18 cellular contexts compared by ENCODE assay signal in the genomic region with DNA sequence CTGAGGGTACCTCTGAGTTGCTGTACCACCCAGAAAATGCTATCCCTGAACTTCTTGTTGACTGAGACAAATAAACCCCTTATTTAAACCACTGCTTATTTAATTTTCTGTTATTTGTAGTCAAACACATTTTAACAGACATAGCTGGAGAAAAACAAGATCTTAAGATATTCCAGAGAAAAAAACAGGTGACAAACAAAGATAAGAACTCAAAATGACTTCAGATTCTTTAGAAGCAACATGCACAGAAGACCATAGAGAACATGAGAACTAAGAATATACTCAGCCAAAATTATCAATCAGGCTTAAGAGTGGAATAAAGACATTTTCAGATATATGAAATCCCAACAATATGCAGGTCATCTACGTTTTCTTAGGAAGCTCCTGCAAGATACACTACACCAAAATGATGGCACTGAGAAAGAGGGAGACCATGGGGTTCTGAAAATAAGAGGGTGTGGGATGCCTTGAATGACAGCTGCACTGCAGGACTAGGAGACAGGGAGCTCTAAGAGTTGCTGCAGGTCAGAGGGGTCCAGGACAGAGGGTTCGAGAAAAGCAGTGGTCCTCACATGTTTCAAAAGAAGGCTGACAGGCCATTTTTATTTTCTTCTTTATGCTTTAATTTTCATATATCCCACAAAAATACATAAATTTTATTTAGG. TPM values are rescaled to one million over a fixed set of nuclear protein-coding genes. Genes with fewer than 3 reads are reported as not detected.
DNase-seq lines count a peak whose midpoint lies in the region; ATAC-seq and TF ChIP-seq lines count a peak whose summit lies in the region.
"Had no signal": no experiment of that assay in that cellular context is flagged by ENCODE, and none has a peak within 500 bp of the region (broad histone marks: within the 10 kb centered on the region; RNA-seq: fewer than 3 reads in every experiment).

No MANE protein-coding gene starts in this region.

- no peaks in the 10 kb centered on the region for H3K4me1 ChIP-seq in CD8-positive, alpha-beta memory T cell (ENCODE audit: insufficient read depth, low read length)
- H3K4me1 ChIP-seq in naive thymus-derived CD4-positive, alpha-beta T cell (ENCODE audit: control insufficient read depth in 2 of 2, insufficient read depth in 2 of 2, low read length in 2 of 2), result no peaks in the 10 kb centered on the region
- H3K4me1 ChIP-seq: BLaER1 treated with 17β-estradiol and CSF1 and Interleukin-3, amounts not matched to agents 10 nM and 100 nM had no signal

- DNase-seq in activated T-cell treated with anti-CD3 and anti-CD28 coated beads, Interleukin-2, amount 50 U/mL, for 24 hours, result no peak
- no peak for DNase-seq in activated T-cell treated with anti-CD3 and anti-CD28 coated beads, Interleukin-2, amount 50 U/mL, for 48 hours
- DNase-seq in CD14-positive monocyte (ENCODE audit: low spot score), result no peak
- no peak for DNase-seq in CD8-positive, alpha-beta memory T cell
- no peak for DNase-seq in naive thymus-derived CD4-positive, alpha-beta T cell
- no peak for DNase-seq in dedifferentiated amniotic fluid mesenchymal stem cell (ENCODE audit: extremely low spot score)
- no peak for DNase-seq in islet precursor cell
- DNase-seq in NCI-H226, result no peak
- DNase-seq: ACHN; CD8-positive, alpha-beta T cell; DMS 273 treated with DMSO at 0.1 percent for 48 hours; DMS79; HCEC 1CT; HFFc6 had no signal

- no peak for TF ChIP-seq CTCF in CD14-positive monocyte (IDR thresholded peaks at IDR 0.05)

- H3K9me3 ChIP-seq in CD8-positive, alpha-beta memory T cell (ENCODE audit: low read length), result no peaks in the 10 kb centered on the region
- no peaks in the 10 kb centered on the region for H3K9me3 ChIP-seq in naive thymus-derived CD4-positive, alpha-beta T cell (ENCODE audit: control insufficient read depth in 2 of 3, low read length in 3 of 3)
- H3K9me3 ChIP-seq: BLaER1 treated with 17β-estradiol and CSF1 and Interleukin-3, amounts not matched to agents 10 nM and 100 nM had no signal

- no peaks in the 10 kb centered on the region for H3K27me3 ChIP-seq in CD8-positive, alpha-beta memory T cell (ENCODE audit: insufficient read depth, low read length, poor library complexity, severe bottlenecking)
- H3K27me3 ChIP-seq in naive thymus-derived CD4-positive, alpha-beta T cell (ENCODE audit: control insufficient read depth in 2 of 2, insufficient read depth in 2 of 2, low read length in 2 of 2), result no peaks in the 10 kb centered on the region
- H3K27me3 ChIP-seq: BLaER1 treated with 17β-estradiol and CSF1 and Interleukin-3, amounts not matched to agents 10 nM and 100 nM had no signal

- peaks cover 2% of the 10 kb centered on the region for H3K4me1 Mint-ChIP-seq in activated T-cell treated with anti-CD3 and anti-CD28 coated beads, Interleukin-2, amount 50 U/mL, for 24 hours (ENCODE audit: low read depth)
- H3K4me1 Mint-ChIP-seq in CD14-positive monocyte, result no peaks in the 10 kb centered on the region
- H3K4me1 Mint-ChIP-seq in CD8-positive, alpha-beta memory T cell, result no peaks in the 10 kb centered on the region
- H3K4me1 Mint-ChIP-seq in naive thymus-derived CD4-positive, alpha-beta T cell, result peaks cover 0 to 4% (median 0%) of the 10 kb centered on the region in 7 donors

- intact Hi-C loops in CD14-positive monocyte (cut with micrococcal nuclease), result loop anchor here in 1 of 2 donors (10.0 kb wide), 1 partner anchor 48 kb away; no protein-coding TSS in a partner anchor
- intact Hi-C loops in naive thymus-derived CD4-positive, alpha-beta T cell (cut with micrococcal nuclease), result no loop called here

- peak overlapping the region; percentile 19 for H3K27ac Mint-ChIP-seq in activated T-cell treated with anti-CD3 and anti-CD28 coated beads, Interleukin-2, amount 50 U/mL, for 24 hours
- H3K27ac Mint-ChIP-seq in CD14-positive monocyte, result peak overlapping the region in 4 of 7 donors; percentile 2 to 47 (median 18)
- peak overlapping the region in 6 of 8 donors; percentile 3 to 62 (median 14) for H3K27ac Mint-ChIP-seq in CD8-positive, alpha-beta memory T cell
- peak overlapping the region in 5 of 9 donors; percentile 10 to 52 (median 28) for H3K27ac Mint-ChIP-seq in naive thymus-derived CD4-positive, alpha-beta T cell
- H3K27ac Mint-ChIP-seq: CD8-positive, alpha-beta T cell; HFFc6 had no signal

- POLR2A ChIA-PET in CD8-positive, alpha-beta memory T cell (lab: Charles Lee), result interaction anchor here (0.6 kb wide), 1 partner anchor 9 kb away, joined by 3 read pairs; no protein-coding TSS in a partner anchor
- POLR2A ChIA-PET in naive thymus-derived CD4-positive, alpha-beta T cell (lab: Charles Lee), result no interaction called here

- peaks cover 42% of the 10 kb centered on the region for H3K36me3 ChIP-seq in CD8-positive, alpha-beta memory T cell (ENCODE audit: insufficient read depth, low read length)
- H3K36me3 ChIP-seq in naive thymus-derived CD4-positive, alpha-beta T cell (ENCODE audit: control insufficient read depth in 2 of 3, insufficient read depth in 3 of 3, low read length in 3 of 3), result peaks cover 0 to 60% (median 11%) of the 10 kb centered on the region in 3 experiments

- no peak overlapping the region for H3K4me3 Mint-ChIP-seq in activated T-cell treated with anti-CD3 and anti-CD28 coated beads, Interleukin-2, amount 50 U/mL, for 24 hours
- no peak overlapping the region for H3K4me3 Mint-ChIP-seq in CD14-positive monocyte
- no peak overlapping the region for H3K4me3 Mint-ChIP-seq in CD8-positive, alpha-beta memory T cell
- H3K4me3 Mint-ChIP-seq in naive thymus-derived CD4-positive, alpha-beta T cell, result no peak overlapping the region
- H3K4me3 Mint-ChIP-seq: CD8-positive, alpha-beta T cell; HFFc6 had no signal

- CTCF ChIA-PET in CD8-positive, alpha-beta memory T cell (lab: Charles Lee), result no interaction called here
- CTCF ChIA-PET in naive thymus-derived CD4-positive, alpha-beta T cell (lab: Charles Lee), result no interaction called here

- no peak for ATAC-seq in naive thymus-derived CD4-positive, alpha-beta T cell
- ATAC-seq: CD8-positive, alpha-beta T cell; GM12878 had no signal

- H3K36me3 Mint-ChIP-seq in activated T-cell treated with anti-CD3 and anti-CD28 coated beads, Interleukin-2, amount 50 U/mL, for 24 hours (ENCODE audit: low read depth), result peaks cover 82% of the 10 kb centered on the region
- H3K36me3 Mint-ChIP-seq in CD14-positive monocyte, result peaks cover 64 to 86% of the 10 kb centered on the region in 2 donors
- H3K36me3 Mint-ChIP-seq in CD8-positive, alpha-beta memory T cell, result peaks cover 23 to 76% (median 24%) of the 10 kb centered on the region in 3 donors
- peaks cover 15 to 55% (median 47%) of the 10 kb centered on the region in 5 donors for H3K36me3 Mint-ChIP-seq in naive thymus-derived CD4-positive, alpha-beta T cell

- peak overlapping the region; percentile 43 for H3K27ac ChIP-seq in CD8-positive, alpha-beta memory T cell (ENCODE audit: low read depth, low read length)
- no peak overlapping the region for H3K27ac ChIP-seq in naive thymus-derived CD4-positive, alpha-beta T cell (ENCODE audit: low read depth, low read length)
- H3K27ac ChIP-seq: BLaER1 treated with 17β-estradiol and CSF1 and Interleukin-3, amounts not matched to agents 10 nM and 100 nM; HL-60 had no signal

- no peaks in the 10 kb centered on the region for H3K9me3 Mint-ChIP-seq in activated T-cell treated with anti-CD3 and anti-CD28 coated beads, Interleukin-2, amount 50 U/mL, for 24 hours
- H3K9me3 Mint-ChIP-seq in CD14-positive monocyte, result peaks cover 0 to 6% (median 0%) of the 10 kb centered on the region in 7 donors
- H3K9me3 Mint-ChIP-seq in CD8-positive, alpha-beta memory T cell, result no peaks in the 10 kb centered on the region
- peaks cover 0 to 2% (median 0%) of the 10 kb centered on the region in 11 donors for H3K9me3 Mint-ChIP-seq in naive thymus-derived CD4-positive, alpha-beta T cell
- H3K9me3 Mint-ChIP-seq: CD8-positive, alpha-beta T cell; HFFc6 had no signal

- no peak overlapping the region for H3K4me3 ChIP-seq in CD8-positive, alpha-beta memory T cell (ENCODE audit: low read length)
- no peak overlapping the region for H3K4me3 ChIP-seq in naive thymus-derived CD4-positive, alpha-beta T cell (ENCODE audit: low read length)
- H3K4me3 ChIP-seq: BLaER1 treated with 17β-estradiol and CSF1 and Interleukin-3, amounts not matched to agents 10 nM and 100 nM; GM12878 had no signal

- no peaks in the 10 kb centered on the region for H3K27me3 Mint-ChIP-seq in activated T-cell treated with anti-CD3 and anti-CD28 coated beads, Interleukin-2, amount 50 U/mL, for 24 hours
- peaks cover 0 to 1% (median 0%) of the 10 kb centered on the region in 3 donors for H3K27me3 Mint-ChIP-seq in CD14-positive monocyte (ENCODE audit: low read depth in 3 of 3)
- H3K27me3 Mint-ChIP-seq in CD8-positive, alpha-beta memory T cell, result no peaks in the 10 kb centered on the region
- H3K27me3 Mint-ChIP-seq in naive thymus-derived CD4-positive, alpha-beta T cell, result no peaks in the 10 kb centered on the region

RNA-seq across cellular contexts. Expression of a gene that starts 38.4 kb away (rescaled TPM):
- polyA plus RNA-seq in CD14-positive monocyte, result 10 to 100 TPM; 30.2 to 34.8 TPM
- 10 to 100 TPM; 17.9 to 20.9 TPM for total RNA-seq in CD8-positive, alpha-beta memory T cell
- 12.6 TPM for polyA plus RNA-seq in CD8-positive, alpha-beta memory T cell
- 10 to 100 TPM; 22.9 to 45.2 (median 25.9) TPM for total RNA-seq in naive thymus-derived CD4-positive, alpha-beta T cell
- 10 to 100 TPM in 1 of 2 donors, 1 to 10 TPM in 1; 9.3 to 11.0 TPM for polyA plus RNA-seq in naive thymus-derived CD4-positive, alpha-beta T cell

RNA-seq across cellular contexts. Expression of a gene that starts 42.9 kb away (rescaled TPM):
- 10 to 100 TPM; 84.0 to 98.2 TPM for polyA plus RNA-seq in CD14-positive monocyte
- total RNA-seq in CD8-positive, alpha-beta memory T cell, result 10 to 100 TPM; 76.9 to 79.1 TPM
- 81.0 TPM for polyA plus RNA-seq in CD8-positive, alpha-beta memory T cell
- 10 to 100 TPM; 43.9 to 62.7 (median 49.7) TPM for total RNA-seq in naive thymus-derived CD4-positive, alpha-beta T cell
- polyA plus RNA-seq in naive thymus-derived CD4-positive, alpha-beta T cell, result 10 to 100 TPM; 74.4 to 77.5 TPM
- total RNA-seq: G401 had no signal
